ENCODE assay signal across 15 cellular contexts in the genomic region with DNA sequence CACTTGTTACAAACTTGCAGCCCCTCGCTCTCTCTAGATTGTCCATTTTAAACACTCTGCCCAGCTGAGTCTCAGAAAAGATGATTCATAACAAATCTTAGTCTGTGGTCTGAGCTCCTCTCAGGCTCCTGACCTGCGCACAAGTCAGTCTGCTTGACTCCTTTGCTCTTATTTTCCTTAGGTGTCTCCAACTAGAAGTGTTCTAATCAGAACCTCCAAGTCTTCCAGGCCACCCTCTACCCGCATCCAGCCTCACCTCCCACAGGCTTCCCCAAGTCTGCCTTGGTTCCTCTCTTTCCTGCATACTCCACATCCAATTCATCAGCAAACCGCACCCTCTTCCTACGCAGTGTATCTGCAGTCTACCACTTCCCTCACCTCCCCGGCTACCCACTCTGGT. TPM values are rescaled to one million over a fixed set of nuclear protein-coding genes. Genes with fewer than 3 reads are reported as not detected.
"Had no signal": no experiment of that assay in that cellular context is flagged by ENCODE, and none has a peak within 500 bp of the region (broad histone marks: within the 10 kb centered on the region; RNA-seq: fewer than 3 reads in every experiment).

No MANE protein-coding gene starts in this region.

- DNase-seq: activated CD4-positive, alpha-beta T cell treated with anti-CD3 and anti-CD28 coated beads, Interleukin-2, amount 10 ng/mL, durations not matched to agents 24 days and 14 days; activated T-cell treated with anti-CD3 and anti-CD28 coated beads, Interleukin-2, amount 50 U/mL, for 1 hour; caudate nucleus; effector memory CD8-positive, alpha-beta T cell; hippocampal formation; lower lobe of right lung; midbrain; retina; substantia nigra; T-helper 9 cell; transverse colon had no signal

- H3K27ac Mint-ChIP-seq: activated CD4-positive, alpha-beta T cell treated with anti-CD3 and anti-CD28 coated beads, Interleukin-2, amount 10 ng/mL, durations not matched to agents 24 days and 14 days; dendritic cell treated with granulocyte-macrophage colony-stimulating factor and Interleukin-4, amounts not matched to agents 40 ng/mL and 50 ng/mL, for 4 days; effector memory CD8-positive, alpha-beta T cell; stimulated activated effector memory CD8-positive, alpha-beta T cell treated with anti-CD3 and anti-CD28 coated beads, Interleukin-12 subunit alpha, Interleukin-12 subunit beta, amount 100 ng/mL, for 72 hours had no signal

- H3K4me1 Mint-ChIP-seq: activated CD4-positive, alpha-beta T cell treated with anti-CD3 and anti-CD28 coated beads, Interleukin-2, amount 10 ng/mL, durations not matched to agents 24 days and 14 days; stimulated activated effector memory CD8-positive, alpha-beta T cell treated with anti-CD3 and anti-CD28 coated beads, Interleukin-12 subunit alpha, Interleukin-12 subunit beta, amount 100 ng/mL, for 72 hours had no signal

- H3K27me3 ChIP-seq: ascending aorta, transverse colon had no signal

- H3K36me3 ChIP-seq: ascending aorta, lower lobe of right lung, transverse colon had no signal

- H3K4me3 ChIP-seq: ascending aorta, lower lobe of right lung, smooth muscle cell, transverse colon had no signal

- H3K4me2 ChIP-seq: smooth muscle cell had no signal

- ATAC-seq: effector memory CD8-positive, alpha-beta T cell; lower lobe of right lung; stimulated activated effector memory CD8-positive, alpha-beta T cell treated with anti-CD3 and anti-CD28 coated beads, Interleukin-12 subunit alpha, Interleukin-12 subunit beta, amount 100 ng/mL, for 72 hours had no signal

- H3K36me3 Mint-ChIP-seq: stimulated activated effector memory CD8-positive, alpha-beta T cell treated with anti-CD3 and anti-CD28 coated beads, Interleukin-12 subunit alpha, Interleukin-12 subunit beta, amount 100 ng/mL, for 72 hours had no signal

- H3K4me3 Mint-ChIP-seq: activated CD4-positive, alpha-beta T cell treated with anti-CD3 and anti-CD28 coated beads, Interleukin-2, amount 10 ng/mL, durations not matched to agents 24 days and 14 days; dendritic cell treated with granulocyte-macrophage colony-stimulating factor and Interleukin-4, amounts not matched to agents 40 ng/mL and 50 ng/mL, for 4 days; effector memory CD8-positive, alpha-beta T cell; stimulated activated effector memory CD8-positive, alpha-beta T cell treated with anti-CD3 and anti-CD28 coated beads, Interleukin-12 subunit alpha, Interleukin-12 subunit beta, amount 100 ng/mL, for 72 hours had no signal

- H3K27ac ChIP-seq: ascending aorta, lower lobe of right lung, transverse colon had no signal

- H3K9me3 Mint-ChIP-seq: activated CD4-positive, alpha-beta T cell treated with anti-CD3 and anti-CD28 coated beads, Interleukin-2, amount 10 ng/mL, durations not matched to agents 24 days and 14 days; dendritic cell treated with granulocyte-macrophage colony-stimulating factor and Interleukin-4, amounts not matched to agents 40 ng/mL and 50 ng/mL, for 4 days; effector memory CD8-positive, alpha-beta T cell; stimulated activated effector memory CD8-positive, alpha-beta T cell treated with anti-CD3 and anti-CD28 coated beads, Interleukin-12 subunit alpha, Interleukin-12 subunit beta, amount 100 ng/mL, for 72 hours had no signal

- H3K9me3 ChIP-seq: ascending aorta, lower lobe of right lung, transverse colon had no signal

- H3K4me1 ChIP-seq: ascending aorta, lower lobe of right lung had no signal

RNA-seq across cellular contexts. Expression of a gene that starts 42.4 kb away (rescaled TPM):
- total RNA-seq: activated CD4-positive, alpha-beta T cell treated with anti-CD3 and anti-CD28 coated beads, Interleukin-2, amount 10 ng/mL, durations not matched to agents 24 days and 14 days had no signal
